Comparison of ENCODE assay signal across 8 cellular contexts in genomic region chr5:140244525-140245025, GRCh38. TPM values are rescaled to one million over a fixed set of nuclear protein-coding genes. Genes with fewer than 3 reads are reported as not detected.
DNase-seq lines count a peak whose midpoint lies in the region; ATAC-seq, FAIRE-seq and TF ChIP-seq lines count a peak whose summit lies in the region.

No MANE protein-coding gene starts in this region.

- FAIRE-seq in GM12891 (lab: Jason Lieb, UNC) = peak; percentile 94

- peak; percentile 53 for ATAC-seq in HG03060 (IDR thresholded peaks at IDR 0.05; ENCODE audit: low read depth, unreplicated experiment)
- peak; percentile 78 to 83 (median 80) for ATAC-seq in right lobe of liver
- no peak for ATAC-seq in HG02981 (IDR thresholded peaks at IDR 0.05; ENCODE audit: unreplicated experiment)

- no peak overlapping the region for H3K4me3 ChIP-seq in choroid plexus epithelial cell (ENCODE audit: low read depth, low read length)
- H3K4me3 ChIP-seq in right lobe of liver = no peak overlapping the region

- 11% methylated on average over 13 of the region's 14 CpGs for WGBS in right lobe of liver (ENCODE audit: insufficient coverage, low coverage, low lambda C conversion rate, missing lambda C conversion rate)

- H3K9me3 Mint-ChIP-seq in activated CD4-positive, alpha-beta T cell treated with anti-CD3 and anti-CD28 coated beads, Interleukin-2, amount 10 ng/mL, durations not matched to agents 7 days and 5 days = no peaks in the 10 kb centered on the region

- CTCF ChIA-PET in activated CD4-positive, alpha-beta T cell treated with anti-CD3 and anti-CD28 coated beads, Interleukin-2, amount 10 ng/mL, durations not matched to agents 7 days and 5 days (lab: Charles Lee) = interaction anchor here (0.6 to 7.6 kb wide), 32 partner anchors 11 to 585 kb away, joined by 3 to 88 read pairs (median 4); partner anchors contain the start of genes HBEGF and SLC4A9

- peaks cover 20% of the 10 kb centered on the region for H3K36me3 Mint-ChIP-seq in activated CD4-positive, alpha-beta T cell treated with anti-CD3 and anti-CD28 coated beads, Interleukin-2, amount 10 ng/mL, durations not matched to agents 7 days and 5 days (ENCODE audit: low read depth)

- TF ChIP-seq CTCF in choroid plexus epithelial cell (conservative IDR thresholded peaks at IDR 0.05; ENCODE audit: low read depth, low read length) (peak; percentile 87), right lobe of liver (IDR thresholded peaks at IDR 0.05) (peak; percentile 82 to 91 (median 89))

- peak; percentile 62 for DNase-seq in GM12891 (ENCODE audit: insufficient read length, low spot score)
- DNase-seq in NCI-H510A treated with DMSO at 0.1 percent for 48 hours (lab: John Stamatoyannopoulos, UW) = peak; percentile 76
- DNase-seq in activated CD4-positive, alpha-beta T cell treated with anti-CD3 and anti-CD28 coated beads, Interleukin-2, amount 10 ng/mL, durations not matched to agents 7 days and 5 days = peak; percentile 90
- DNase-seq in choroid plexus epithelial cell (ENCODE audit: low read depth) = peak; percentile 95
- DNase-seq in right lobe of liver = peak; percentile 89 to 90 (median 89)
- DNase-seq in stimulated activated CD4-positive, alpha-beta T cell treated with anti-CD3 and anti-CD28 coated beads, Interleukin-4, amount 100 ng/mL, for 4 hours = peak; percentile 75 to 79

- H3K36me3 ChIP-seq in right lobe of liver = peaks cover 0 to 8% (median 3%) of the 10 kb centered on the region in 4 donors

- TF ChIP-seq POLR2A in GM12891 (IDR thresholded peaks at IDR 0.05; ENCODE audit: low read depth, low read length) (no peak), right lobe of liver (IDR thresholded peaks at IDR 0.05) (no peak)

- H3K27me3 Mint-ChIP-seq in activated CD4-positive, alpha-beta T cell treated with anti-CD3 and anti-CD28 coated beads, Interleukin-2, amount 10 ng/mL, durations not matched to agents 7 days and 5 days = no peaks in the 10 kb centered on the region

- POLR2A ChIA-PET in activated CD4-positive, alpha-beta T cell treated with anti-CD3 and anti-CD28 coated beads, Interleukin-2, amount 10 ng/mL, durations not matched to agents 7 days and 5 days (lab: Charles Lee) = interaction anchor here (0.7 to 1.2 kb wide), 3 partner anchors 58 to 102 kb away, joined by 3 to 7 read pairs (median 6); partner anchors contain the start of genes HBEGF and PFDN1

- intact Hi-C loops in right lobe of liver (cut with DNase I) = loop anchor here (5.0 kb wide), 3 partner anchors 98 to 113 kb away; no protein-coding TSS in a partner anchor

- H3K4me3 Mint-ChIP-seq in activated CD4-positive, alpha-beta T cell treated with anti-CD3 and anti-CD28 coated beads, Interleukin-2, amount 10 ng/mL, durations not matched to agents 7 days and 5 days = no peak overlapping the region

- no peak overlapping the region for H3K27ac ChIP-seq in right lobe of liver

- no peaks in the 10 kb centered on the region for H3K9me3 ChIP-seq in right lobe of liver

- H3K27ac Mint-ChIP-seq in activated CD4-positive, alpha-beta T cell treated with anti-CD3 and anti-CD28 coated beads, Interleukin-2, amount 10 ng/mL, durations not matched to agents 7 days and 5 days = peak overlapping the region; percentile 81

- H3K27me3 ChIP-seq in right lobe of liver = no peaks in the 10 kb centered on the region

- H3K4me1 Mint-ChIP-seq in activated CD4-positive, alpha-beta T cell treated with anti-CD3 and anti-CD28 coated beads, Interleukin-2, amount 10 ng/mL, durations not matched to agents 7 days and 5 days = peaks cover 45% of the 10 kb centered on the region

- peaks cover 0 to 20% (median 6%) of the 10 kb centered on the region in 4 donors for H3K4me1 ChIP-seq in right lobe of liver

TF ChIP-seq in GM12891, 5 proteins besides CTCF, POLR2A, EP300 and RAD21:
- TF ChIP-seq POU2F2 (IDR thresholded peaks at IDR 0.05; ENCODE audit: low read depth, low read length) = 0 out of 2 replicates have a peak, but pooled peaks have one; percentile 52
- TF ChIP-seq PAX5 (IDR thresholded peaks at IDR 0.05; ENCODE audit: insufficient read depth, low read length, severe bottlenecking) = no peak
- TF ChIP-seq SPI1 (IDR thresholded peaks at IDR 0.05; ENCODE audit: low read depth, low read length) = no peak
- no peak for TF ChIP-seq POLR2AphosphoS5 (IDR thresholded peaks at IDR 0.05; ENCODE audit: low read depth, low read length)

RNA-seq across cellular contexts. Expression of gene PFDN1, which starts 58.3 kb away (rescaled TPM):
- 129 TPM for polyA plus RNA-seq in GM12891 (2012; ENCODE audit: low read depth, missing spikeins)
- total RNA-seq in activated CD4-positive, alpha-beta T cell treated with anti-CD3 and anti-CD28 coated beads, Interleukin-2, amount 10 ng/mL, durations not matched to agents 7 days and 5 days = 10 to 100 TPM; 60.8 to 70.5 TPM
- total RNA-seq in right lobe of liver = 10 to 100 TPM in 5 of 6 experiments, 1 to 10 TPM in 1; 9.8 to 30.8 (median 14.7) TPM
